Comparison of ENCODE assay signal across 10 cellular contexts in the genomic region with DNA sequence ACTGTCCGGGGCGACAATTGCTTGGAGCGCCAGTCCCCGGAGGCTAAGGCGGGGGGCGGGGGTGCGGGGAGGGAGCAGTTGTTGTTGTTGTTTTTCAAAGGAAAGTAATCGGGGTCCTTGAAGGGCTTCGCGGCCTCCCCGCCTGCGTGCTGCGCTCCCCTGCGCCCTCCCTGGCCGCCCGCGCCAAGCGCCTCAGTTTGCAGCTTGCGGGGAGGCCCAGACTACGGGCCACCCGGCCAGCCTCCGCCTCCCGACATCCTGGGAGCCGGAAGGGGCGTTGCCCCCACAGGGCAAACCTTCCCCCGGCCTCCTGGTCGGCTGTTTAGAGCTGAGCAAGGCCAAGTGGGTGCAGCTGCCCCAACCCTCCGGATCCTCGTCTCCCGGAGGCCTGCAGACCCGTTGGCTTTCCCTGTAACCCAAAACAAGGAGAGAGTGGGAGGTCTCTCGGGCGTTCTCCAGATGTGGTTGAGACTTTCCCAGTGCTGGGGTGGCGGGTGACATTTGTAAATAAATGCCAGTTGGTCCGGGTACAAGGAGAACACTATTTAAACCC. TPM values are rescaled to one million over a fixed set of nuclear protein-coding genes. Genes with fewer than 3 reads are reported as not detected.
DNase-seq lines count a peak whose midpoint lies in the region; ATAC-seq and TF ChIP-seq lines count a peak whose summit lies in the region.
"Had no signal": no experiment of that assay in that cellular context is flagged by ENCODE, and none has a peak within 500 bp of the region (broad histone marks: within the 10 kb centered on the region; RNA-seq: fewer than 3 reads in every experiment).

No MANE protein-coding gene starts in this region.

- H3K36me3 Mint-ChIP-seq in activated naive CD8-positive, alpha-beta T cell: no peaks in the 10 kb centered on the region
- peaks cover 2% of the 10 kb centered on the region for H3K36me3 Mint-ChIP-seq in neural crest cell (ENCODE audit: low read depth)

- no peaks in the 10 kb centered on the region for H3K36me3 ChIP-seq in GM06990 (ENCODE audit: control insufficient read depth, insufficient read depth, low read length)
- H3K36me3 ChIP-seq: tibial nerve had no signal

- no peak for TF ChIP-seq CTCF in GM06990 (IDR thresholded peaks at IDR 0.05; ENCODE audit: insufficient read depth, low read length, poor library complexity, severe bottlenecking)
- TF ChIP-seq CTCF in neural crest cell (conservative IDR thresholded peaks at IDR 0.05): no peak

- peak; percentile 59 for DNase-seq in GM06990 (ENCODE audit: extremely low read depth, insufficient read length)
- DNase-seq in neural crest cell (ENCODE audit: low read depth, low spot score): no peak
- DNase-seq in LoVo (ENCODE audit: low spot score): no peak
- DNase-seq in NCI-H1092 treated with DMSO at 0.1 percent for 48 hours (lab: John Stamatoyannopoulos, UW): no peak
- DNase-seq in H4 (ENCODE audit: low spot score): no peak

- no peak overlapping the region; the same call in 1 of the 2 replicates for H3K4me3 ChIP-seq in GM06990 (replicated peaks; ENCODE audit: low read depth, low read length)

- peaks cover 39% of the 10 kb centered on the region for H3K4me1 Mint-ChIP-seq in activated naive CD8-positive, alpha-beta T cell (ENCODE audit: low read depth)
- peaks cover 32% of the 10 kb centered on the region for H3K4me1 Mint-ChIP-seq in neural crest cell

- H3K4me3 Mint-ChIP-seq in activated naive CD8-positive, alpha-beta T cell: peak overlapping the region; percentile 65
- peak overlapping the region; percentile 72 for H3K4me3 Mint-ChIP-seq in neural crest cell

- H3K27me3 ChIP-seq in GM06990 (replicated peaks; ENCODE audit: control insufficient read depth, insufficient read depth, low read length): peaks cover 4% of the 10 kb centered on the region; the same call in 1 of the 2 replicates

- peaks cover 29% of the 10 kb centered on the region for H3K27me3 Mint-ChIP-seq in activated naive CD8-positive, alpha-beta T cell
- peaks cover 98% of the 10 kb centered on the region for H3K27me3 Mint-ChIP-seq in neural crest cell (ENCODE audit: low read depth)

- ATAC-seq in HG02759 (IDR thresholded peaks at IDR 0.05; ENCODE audit: unreplicated experiment) (peak; percentile 47), GM19324 (IDR thresholded peaks at IDR 0.05; ENCODE audit: low FRiP score, unreplicated experiment) (no peak)

- H3K9me3 Mint-ChIP-seq in activated naive CD8-positive, alpha-beta T cell (ENCODE audit: low read depth): no peaks in the 10 kb centered on the region
- no peaks in the 10 kb centered on the region for H3K9me3 Mint-ChIP-seq in neural crest cell

- H3K27ac Mint-ChIP-seq in activated naive CD8-positive, alpha-beta T cell: no peak overlapping the region
- H3K27ac Mint-ChIP-seq in neural crest cell (ENCODE audit: unreplicated experiment): no peak overlapping the region

RNA-seq across cellular contexts. Expression of a gene that starts 3.7 kb away (rescaled TPM):
- not detected in 2 replicates for total RNA-seq in neural crest cell
- total RNA-seq in H4 (2014; rRNA removed; shearing (Covaris generic)): not detected in 2 replicates
- total RNA-seq: pulmonary artery endothelial cell had no signal
